In genomic region chr10:36721851-36722250, GRCh38 we compare ENCODE assay signal across 11 cellular contexts.
"Had no signal": no experiment of that assay in that cellular context is flagged by ENCODE, and none has a peak within 500 bp of the region (broad histone marks: within the 10 kb centered on the region; RNA-seq: fewer than 3 reads in every experiment).

No MANE protein-coding gene starts in this region.

- H3K27ac Mint-ChIP-seq: activated naive CD8-positive, alpha-beta T cell; T-helper 1 cell treated with Interleukin-12 subunit alpha and Interleukin-12 subunit beta and Interleukin-4 antibody, amounts not matched to agents 30 μg/mL and 1 μg/mL, for 36 hours had no signal

- DNase-seq: activated CD4-positive, alpha-beta T cell treated with anti-CD3 and anti-CD28 coated beads, Interleukin-2, amount 50 U/mL, for 48 hours; activated gamma-delta T cell; activated T-cell treated with anti-CD3 and anti-CD28 coated beads, Interleukin-2, amount 50 U/mL, for 48 hours; anterior cingulate cortex; esophagus squamous epithelium had no signal

- H3K27me3 ChIP-seq: esophagus squamous epithelium, gastroesophageal sphincter had no signal

- H3K36me3 Mint-ChIP-seq: activated naive CD8-positive, alpha-beta T cell had no signal

- H3K4me1 ChIP-seq: esophagus squamous epithelium, parathyroid adenoma had no signal

- H3K4me3 ChIP-seq: esophagus squamous epithelium, gastroesophageal sphincter, skin epidermis had no signal

- H3K27me3 Mint-ChIP-seq: activated naive CD8-positive, alpha-beta T cell had no signal

- H3K36me3 ChIP-seq: esophagus squamous epithelium, gastroesophageal sphincter had no signal

- H3K9me3 ChIP-seq: esophagus squamous epithelium, gastroesophageal sphincter had no signal

- ATAC-seq: activated CD4-positive, CD25-positive, alpha-beta regulatory T cell treated with anti-CD3 and anti-CD28 coated beads, Interleukin-2, amount 50 U/mL, for 24 hours; gastroesophageal sphincter had no signal

- H3K4me3 Mint-ChIP-seq: activated naive CD8-positive, alpha-beta T cell; T-helper 1 cell treated with Interleukin-12 subunit alpha and Interleukin-12 subunit beta and Interleukin-4 antibody, amounts not matched to agents 30 μg/mL and 1 μg/mL, for 36 hours had no signal

- H3K27ac ChIP-seq: esophagus squamous epithelium, gastroesophageal sphincter, parathyroid adenoma, skin epidermis had no signal
